2 cellular contexts compared by ENCODE assay signal in the genomic region with DNA sequence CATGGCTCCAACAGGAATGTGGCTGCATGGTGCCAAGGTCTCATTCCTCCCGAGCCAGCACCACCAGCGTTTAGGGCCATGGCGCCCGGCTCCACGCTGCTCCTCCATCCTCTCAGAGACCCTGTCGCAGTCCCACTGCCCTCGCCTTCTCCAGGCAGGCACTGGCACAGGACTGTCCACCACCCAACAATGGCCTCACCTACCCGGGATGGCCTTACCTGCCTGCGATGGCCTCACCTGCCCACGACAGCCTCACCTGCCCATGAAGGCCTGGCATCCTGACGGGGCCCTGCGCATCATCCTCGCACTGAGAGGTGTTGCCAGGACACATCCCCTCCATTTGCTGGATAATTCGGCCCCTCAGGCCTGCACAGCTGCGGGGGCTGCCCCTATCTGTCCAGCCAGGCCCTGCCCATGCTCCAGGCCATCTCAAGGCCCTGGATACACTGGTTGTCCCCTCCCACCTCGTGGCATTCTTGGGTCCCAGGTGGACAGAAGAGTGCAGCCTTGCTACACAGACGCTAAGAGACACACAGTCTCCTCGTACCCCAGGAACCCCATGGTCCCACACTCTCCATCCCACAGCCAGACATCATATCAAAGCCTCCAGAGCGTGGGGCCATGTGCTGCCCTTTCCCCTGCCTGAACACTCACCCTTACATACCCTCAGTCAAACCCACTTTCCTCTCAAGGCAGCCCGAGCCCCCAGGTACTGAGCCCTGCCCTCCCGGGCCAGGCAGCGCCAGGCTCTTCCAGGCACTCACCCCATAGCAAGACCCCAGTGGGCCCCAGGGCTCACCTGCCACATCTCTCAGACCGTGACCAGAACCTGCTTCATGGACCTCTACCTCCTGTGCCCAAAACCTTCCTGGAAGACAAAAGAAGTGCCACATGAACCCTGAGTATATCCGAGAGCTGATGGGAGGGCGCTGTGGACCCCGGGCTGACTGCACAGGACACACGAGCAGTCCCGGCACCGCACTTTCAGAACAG.
TF ChIP-seq lines count a peak whose summit lies in the region.

No MANE protein-coding gene starts in this region.

TF ChIP-seq in IMR-90, 13 proteins besides CTCF, POLR2A, EP300 and RAD21:
- no peak for TF ChIP-seq RCOR1 (IDR thresholded peaks at IDR 0.05; ENCODE audit: insufficient replicate concordance, low read length)
- TF ChIP-seq NFE2L2 (IDR thresholded peaks at IDR 0.05; ENCODE audit: low read depth, low read length): no peak
- TF ChIP-seq SMC3 (IDR thresholded peaks at IDR 0.05; ENCODE audit: low read depth, low read length): no peak
- no peak for TF ChIP-seq CEBPB (IDR thresholded peaks at IDR 0.05; ENCODE audit: low read depth, low read length)
- no peak for TF ChIP-seq RFX5 (IDR thresholded peaks at IDR 0.05; ENCODE audit: low read depth, low read length)

TF ChIP-seq in GM12891, 5 proteins besides CTCF, POLR2A, EP300 and RAD21:
- no peak for TF ChIP-seq POU2F2 (IDR thresholded peaks at IDR 0.05; ENCODE audit: low read depth, low read length)
- no peak for TF ChIP-seq TAF1 (IDR thresholded peaks at IDR 0.05; ENCODE audit: low read depth, low read length)
